In genomic region chr9:123090956-123091355, GRCh38 we compare ENCODE assay signal across 1 cellular context.
TF ChIP-seq lines count a peak whose summit lies in the region.

No MANE protein-coding gene starts in this region.

TF ChIP-seq in IMR-90, 13 proteins besides CTCF, POLR2A, EP300 and RAD21:
- TF ChIP-seq MAFK (IDR thresholded peaks at IDR 0.05; ENCODE audit: low read depth, low read length) = no peak
- TF ChIP-seq RCOR1 (IDR thresholded peaks at IDR 0.05; ENCODE audit: insufficient replicate concordance, low read length) = no peak
- TF ChIP-seq CEBPB (IDR thresholded peaks at IDR 0.05; ENCODE audit: low read depth, low read length) = no peak
- no peak for TF ChIP-seq FOS (IDR thresholded peaks at IDR 0.05; ENCODE audit: low read depth, low read length)
- no peak for TF ChIP-seq MXI1 (IDR thresholded peaks at IDR 0.05; ENCODE audit: borderline replicate concordance, low read depth, low read length)
- no peak for TF ChIP-seq USF2 (IDR thresholded peaks at IDR 0.05; ENCODE audit: low read depth, low read length)
- TF ChIP-seq SMC3 (IDR thresholded peaks at IDR 0.05; ENCODE audit: low read depth, low read length) = no peak
- TF ChIP-seq ELK1 (IDR thresholded peaks at IDR 0.05; ENCODE audit: borderline replicate concordance, low read depth, low read length) = no peak
- no peak for TF ChIP-seq MAZ (IDR thresholded peaks at IDR 0.05; ENCODE audit: borderline replicate concordance, low read depth, low read length)
- no peak for TF ChIP-seq BHLHE40 (IDR thresholded peaks at IDR 0.05; ENCODE audit: low read depth, low read length)
- TF ChIP-seq NFE2L2 (IDR thresholded peaks at IDR 0.05; ENCODE audit: low read depth, low read length) = no peak
- TF ChIP-seq CHD1 (IDR thresholded peaks at IDR 0.05; ENCODE audit: low read depth, low read length) = no peak
